In genomic region chr16:11503566-11503965, GRCh38 we compare ENCODE assay signal across 22 cellular contexts.
DNase-seq lines count a peak whose midpoint lies in the region; ATAC-seq, FAIRE-seq and TF ChIP-seq lines count a peak whose summit lies in the region.
"Had no signal": no experiment of that assay in that cellular context is flagged by ENCODE, and none has a peak within 500 bp of the region (broad histone marks: within the 10 kb centered on the region; RNA-seq: fewer than 3 reads in every experiment).

No MANE protein-coding gene starts in this region.

- H3K4me3 Mint-ChIP-seq in T-helper 1 cell treated with Interleukin-12 subunit alpha and Interleukin-12 subunit beta and Interleukin-4 antibody, amounts not matched to agents 30 μg/mL and 1 μg/mL, for 36 hours, result no peak overlapping the region
- H3K4me3 Mint-ChIP-seq in WTC11, result no peak overlapping the region
- H3K4me3 Mint-ChIP-seq: CD8-positive, alpha-beta T cell had no signal

- TF ChIP-seq POLR2A in thyroid gland (IDR thresholded peaks at IDR 0.05) (no peak), H54 (IDR thresholded peaks at IDR 0.05; ENCODE audit: low read depth, low read length) (no peak)

- H3K9me2 ChIP-seq in PC-9 (ENCODE audit: insufficient read depth), result no peaks in the 10 kb centered on the region

- intact Hi-C loops in thyroid gland (cut with DNase I), result no loop called here
- intact Hi-C loops in PC-9 (cut with micrococcal nuclease; ENCODE audit: unreplicated experiment), result no loop called here

- CTCF ChIA-PET in WTC11 (lab: Charles Lee) (interaction anchor here (3.0 to 4.1 kb wide), 2 partner anchors 27 to 96 kb away, joined by 21 to 27 read pairs; no protein-coding TSS in a partner anchor), PC-9 (lab: Charles Lee) (no interaction called here)

- H2BK15ac ChIP-seq in mesendoderm (replicated peaks; ENCODE audit: low read depth), result no peak overlapping the region

- TF ChIP-seq CTCF in WTC11 (IDR thresholded peaks at IDR 0.05), result no peak
- no peak for TF ChIP-seq CTCF in thyroid gland (IDR thresholded peaks at IDR 0.05)
- TF ChIP-seq CTCF in PC-9 (conservative IDR thresholded peaks at IDR 0.05), result no peak

- no peaks in the 10 kb centered on the region for H4K20me1 ChIP-seq in PC-9 (ENCODE audit: insufficient read depth)

- H2AK5ac ChIP-seq in mesendoderm (ENCODE audit: low read length), result no peak overlapping the region

- peaks cover 11% of the 10 kb centered on the region for H3F3A ChIP-seq in PC-9 (ENCODE audit: insufficient read depth, low read depth)

- no CpG with 5 or more reads among the region's 10 CpGs for WGBS in mesendoderm (ENCODE audit: extremely low coverage, insufficient coverage, low lambda C conversion rate)
- WGBS in thyroid gland, 2 donors, result 79 to 82% methylated on average over 9 to 10 of the region's 10 CpGs

- BruUV-seq in PC-9 (replicated peaks; lab: Mats Ljungman, UMichigan), result no TSS peak

- ATAC-seq in WTC11, result no peak
- ATAC-seq: CD8-positive, alpha-beta T cell had no signal

- H2BK5ac ChIP-seq in mesendoderm (ENCODE audit: low read length), result no peak overlapping the region

- no peak overlapping the region for H3K23ac ChIP-seq in mesendoderm (ENCODE audit: low read length)

- H3K27me3 ChIP-seq in mesendoderm (ENCODE audit: insufficient read depth, low read length, poor library complexity) (no peaks in the 10 kb centered on the region), thyroid gland (no peaks in the 10 kb centered on the region), PC-9 (ENCODE audit: insufficient read depth, low read depth) (no peaks in the 10 kb centered on the region)
- H3K27me3 ChIP-seq: BE2C had no signal

- H3K36me3 ChIP-seq in mesendoderm (ENCODE audit: control insufficient read depth, insufficient read depth, low read length) (no peaks in the 10 kb centered on the region), thyroid gland (no peaks in the 10 kb centered on the region), PC-9 (ENCODE audit: low read depth) (no peaks in the 10 kb centered on the region)
- H3K36me3 ChIP-seq: BE2C had no signal

- no peak overlapping the region for H3K9ac ChIP-seq in mesendoderm (ENCODE audit: low read length)
- H3K9ac ChIP-seq: GM23248 had no signal

- DNase-seq in T-helper 1 cell (no peak), WTC11 (ENCODE audit: low spot score) (no peak), mesendoderm (no peak), thyroid gland (no peak), H54 (ENCODE audit: insufficient read length, low spot score) (no peak), PC-9 (no peak)
- no peak for DNase-seq in stimulated activated CD4-positive, alpha-beta T cell treated with anti-CD3 and anti-CD28 coated beads, Interleukin-4, amount 100 ng/mL, for 24 hours
- DNase-seq: BE2C; CD8-positive, alpha-beta T cell; DMS79; GM23248; Karpas-422; MM.1S; NCI-H1092 treated with DMSO at 0.1 percent for 48 hours; NCI-H2081 treated with DMSO at 0.1 percent for 48 hours; NCI-H2227 treated with DMSO at 0.1 percent for 48 hours; NCI-H524; SIG-M5 had no signal

- FAIRE-seq in H54 (lab: Jason Lieb, UNC), result no peak
- FAIRE-seq: D721Med, GM12891 had no signal

- no peaks in the 10 kb centered on the region for H3K9me3 ChIP-seq in thyroid gland
- no peaks in the 10 kb centered on the region for H3K9me3 ChIP-seq in PC-9 (ENCODE audit: insufficient read depth, low read depth)
- H3K9me3 ChIP-seq: BE2C had no signal

- H2BK120ac ChIP-seq in mesendoderm (ENCODE audit: low read depth, low read length), result no peak overlapping the region

- H3K27ac Mint-ChIP-seq in T-helper 1 cell treated with Interleukin-12 subunit alpha and Interleukin-12 subunit beta and Interleukin-4 antibody, amounts not matched to agents 30 μg/mL and 1 μg/mL, for 36 hours, result peak overlapping the region; percentile 55
- H3K27ac Mint-ChIP-seq in WTC11, result peak overlapping the region; percentile 84; the same call in 1 of the 2 replicates
- H3K27ac Mint-ChIP-seq: CD8-positive, alpha-beta T cell had no signal

- no peak overlapping the region for H4K8ac ChIP-seq in mesendoderm (ENCODE audit: low read depth, low read length)

- no peak overlapping the region for H3K27ac ChIP-seq in mesendoderm (ENCODE audit: low read depth, low read length)
- peak overlapping the region in 2 of 3 donors; percentile 66 to 85 for H3K27ac ChIP-seq in thyroid gland
- no peak overlapping the region for H3K27ac ChIP-seq in PC-9
- H3K27ac ChIP-seq: 22Rv1, GM23248 had no signal

- no peak overlapping the region for H3K18ac ChIP-seq in mesendoderm (ENCODE audit: low read length)

- no peaks in the 10 kb centered on the region for H3K36me3 Mint-ChIP-seq in T-helper 1 cell treated with Interleukin-12 subunit alpha and Interleukin-12 subunit beta and Interleukin-4 antibody, amounts not matched to agents 30 μg/mL and 1 μg/mL, for 36 hours (ENCODE audit: low read depth)
- no peaks in the 10 kb centered on the region for H3K36me3 Mint-ChIP-seq in WTC11
- H3K36me3 Mint-ChIP-seq: CD8-positive, alpha-beta T cell had no signal

- no peaks in the 10 kb centered on the region for H3K27me3 Mint-ChIP-seq in T-helper 1 cell treated with Interleukin-12 subunit alpha and Interleukin-12 subunit beta and Interleukin-4 antibody, amounts not matched to agents 30 μg/mL and 1 μg/mL, for 36 hours (ENCODE audit: low read depth)
- H3K27me3 Mint-ChIP-seq in WTC11 (ENCODE audit: low read depth), result no peaks in the 10 kb centered on the region; the same call in 1 of the 2 replicates

- H4K5ac ChIP-seq in mesendoderm (ENCODE audit: low read length), result no peak overlapping the region

- no peaks in the 10 kb centered on the region for H3K9me3 Mint-ChIP-seq in T-helper 1 cell treated with Interleukin-12 subunit alpha and Interleukin-12 subunit beta and Interleukin-4 antibody, amounts not matched to agents 30 μg/mL and 1 μg/mL, for 36 hours
- H3K9me3 Mint-ChIP-seq in WTC11, result no peaks in the 10 kb centered on the region
- H3K9me3 Mint-ChIP-seq: CD8-positive, alpha-beta T cell had no signal

- peaks cover 3% of the 10 kb centered on the region for H3K4me1 ChIP-seq in mesendoderm (ENCODE audit: control insufficient read depth, low read depth, low read length)
- H3K4me1 ChIP-seq in thyroid gland, result peaks cover 6 to 28% of the 10 kb centered on the region in 2 donors
- H3K4me1 ChIP-seq in PC-9 (replicated peaks; ENCODE audit: insufficient read depth), result peaks cover 5% of the 10 kb centered on the region; the same call in 1 of the 2 replicates
- H3K4me1 ChIP-seq: BE2C had no signal

- no peak overlapping the region for H2AFZ ChIP-seq in PC-9
- H2AFZ ChIP-seq: GM23248 had no signal

- POLR2A ChIA-PET in WTC11 (lab: Charles Lee) (no interaction called here), PC-9 (lab: Charles Lee; ENCODE audit: unreplicated experiment) (no interaction called here)

- H3K79me2 ChIP-seq in mesendoderm (ENCODE audit: control insufficient read depth, insufficient read depth, low read length), result no peaks in the 10 kb centered on the region
- H3K79me2 ChIP-seq in PC-9 (ENCODE audit: low read depth), result no peaks in the 10 kb centered on the region

- H3K4me1 Mint-ChIP-seq in T-helper 1 cell treated with Interleukin-12 subunit alpha and Interleukin-12 subunit beta and Interleukin-4 antibody, amounts not matched to agents 30 μg/mL and 1 μg/mL, for 36 hours (ENCODE audit: low read depth), result peaks cover 2% of the 10 kb centered on the region
- H3K4me1 Mint-ChIP-seq in WTC11, result peaks cover 36% of the 10 kb centered on the region

- H3K79me1 ChIP-seq in mesendoderm (ENCODE audit: low read length), result no peaks in the 10 kb centered on the region

- peak overlapping the region; percentile 27 for H3K56ac ChIP-seq in mesendoderm (ENCODE audit: low read length)

- no peak overlapping the region for H3K4me2 ChIP-seq in mesendoderm (ENCODE audit: low read length)
- H3K4me2 ChIP-seq in PC-9, result no peak overlapping the region

- no peak overlapping the region for H3K4ac ChIP-seq in mesendoderm (ENCODE audit: low read depth, low read length)

- H3K4me3 ChIP-seq in mesendoderm (ENCODE audit: low read length) (no peak overlapping the region), thyroid gland (replicated peaks in 1 of 3) (no peak overlapping the region), PC-9 (no peak overlapping the region)
- H3K4me3 ChIP-seq: GM23248 had no signal

TF ChIP-seq in WTC11, 78 proteins besides CTCF, POLR2A, EP300 and RAD21:
- TF ChIP-seq FOXJ3 (CRISPR knock-in tag; IDR thresholded peaks at IDR 0.05; ENCODE audit: borderline replicate concordance) (no peak), ZNF121 (CRISPR knock-in tag; IDR thresholded peaks at IDR 0.05) (no peak), ESRRA (CRISPR knock-in tag; IDR thresholded peaks at IDR 0.05; ENCODE audit: borderline replicate concordance) (no peak)
TF ChIP-seq in WTC11: peak in this region for 0.

Comparison
In these comparisons a context has a peak if more than half of its experiments do, and no peak if none do; other contexts are left out.
1. H3K27ac ChIP-seq: peak in thyroid gland (2 of 3); none in mesendoderm (single experiment) and PC-9 (single experiment).